16 cellular contexts compared by ENCODE assay signal in genomic region chr20:48287552-48288170, GRCh38.
A peak's percentile ranks its signal among the peaks of the same experiment; 100 is the strongest.
DNase-seq lines count a peak whose midpoint lies in the region; ATAC-seq and TF ChIP-seq lines count a peak whose summit lies in the region.
"Had no signal": no experiment of that assay in that cellular context is flagged by ENCODE, and none has a peak within 500 bp of the region (broad histone marks: within the 10 kb centered on the region; RNA-seq: fewer than 3 reads in every experiment).

No MANE protein-coding gene starts in this region.

- peaks cover 3% of the 10 kb centered on the region for H3K27me3 Mint-ChIP-seq in glutamatergic neuron (ENCODE audit: unreplicated experiment)
- peaks cover 12% of the 10 kb centered on the region for H3K27me3 Mint-ChIP-seq in activated CD4-positive, alpha-beta memory T cell treated with anti-CD3 and anti-CD28 coated beads, Interleukin-2, amount 10 ng/mL, durations not matched to agents 7 days and 5 days

- peaks cover 7 to 12% (median 10%) of the 10 kb centered on the region in 11 experiments; a peak in 19 of 22 replicates for H3K9me3 ChIP-seq in BLaER1 treated with 17β-estradiol and CSF1 and Interleukin-3, amounts not matched to agents 10 nM and 100 nM (replicated peaks in 1 of 11)
- no peaks in the 10 kb centered on the region for H3K9me3 ChIP-seq in ascending aorta
- H3K9me3 ChIP-seq: right atrium auricular region, upper lobe of right lung had no signal

- ATAC-seq in GM21786 (IDR thresholded peaks at IDR 0.05; ENCODE audit: unreplicated experiment), result no peak
- ATAC-seq: activated naive CD8-positive, alpha-beta T cell treated with anti-CD3 and anti-CD28 coated beads, Interleukin-2, amount 50 U/mL, for 24 hours had no signal

- H3K4me3 Mint-ChIP-seq in glutamatergic neuron (ENCODE audit: unreplicated experiment), result no peak overlapping the region
- H3K4me3 Mint-ChIP-seq in activated CD4-positive, alpha-beta memory T cell treated with anti-CD3 and anti-CD28 coated beads, Interleukin-2, amount 10 ng/mL, durations not matched to agents 7 days and 5 days, result no peak overlapping the region
- H3K4me3 Mint-ChIP-seq: activated naive CD8-positive, alpha-beta T cell treated with anti-CD3 and anti-CD28 coated beads, Interleukin-2, amount 50 U/mL, for 24 hours had no signal

- intact Hi-C loops in ascending aorta (cut with DNase I), result no loop called here

- peaks cover 21 to 71% (median 45%) of the 10 kb centered on the region in 10 experiments for H3K4me1 ChIP-seq in BLaER1 treated with 17β-estradiol and CSF1 and Interleukin-3, amounts not matched to agents 10 nM and 100 nM
- H3K4me1 ChIP-seq in ascending aorta, result peaks cover 8 to 33% of the 10 kb centered on the region in 2 donors

- POLR2A ChIA-PET in activated CD4-positive, alpha-beta memory T cell treated with anti-CD3 and anti-CD28 coated beads, Interleukin-2, amount 10 ng/mL, durations not matched to agents 7 days and 5 days (lab: Charles Lee), result no interaction called here

- peaks cover 7% of the 10 kb centered on the region for H3K9me3 Mint-ChIP-seq in glutamatergic neuron (ENCODE audit: unreplicated experiment)
- no peaks in the 10 kb centered on the region for H3K9me3 Mint-ChIP-seq in activated CD4-positive, alpha-beta memory T cell treated with anti-CD3 and anti-CD28 coated beads, Interleukin-2, amount 10 ng/mL, durations not matched to agents 7 days and 5 days
- H3K9me3 Mint-ChIP-seq: activated naive CD8-positive, alpha-beta T cell treated with anti-CD3 and anti-CD28 coated beads, Interleukin-2, amount 50 U/mL, for 24 hours had no signal

- no peak overlapping the region for H3K4me3 ChIP-seq in BLaER1 treated with 17β-estradiol and CSF1 and Interleukin-3, amounts not matched to agents 10 nM and 100 nM
- H3K4me3 ChIP-seq in ascending aorta, result no peak overlapping the region
- H3K4me3 ChIP-seq: right atrium auricular region, upper lobe of right lung had no signal

- H3K4me2 ChIP-seq in BLaER1 treated with 17β-estradiol and CSF1 and Interleukin-3, amounts not matched to agents 10 nM and 100 nM, result peak overlapping the region in 8 of 11 experiments; percentile 20 to 71 (median 36); a peak in 15 of 22 replicates

- CTCF ChIA-PET in activated CD4-positive, alpha-beta memory T cell treated with anti-CD3 and anti-CD28 coated beads, Interleukin-2, amount 10 ng/mL, durations not matched to agents 7 days and 5 days (lab: Charles Lee), result no interaction called here

- H3K36me3 ChIP-seq in BLaER1 treated with 17β-estradiol and CSF1 and Interleukin-3, amounts not matched to agents 10 nM and 100 nM, result peaks cover 0 to 2% (median 0%) of the 10 kb centered on the region in 11 experiments; a peak in 1 of 22 replicates
- H3K36me3 ChIP-seq in ascending aorta, result no peaks in the 10 kb centered on the region
- H3K36me3 ChIP-seq: right atrium auricular region, upper lobe of right lung had no signal

- H3K27me3 ChIP-seq in BLaER1 treated with 17β-estradiol and CSF1 and Interleukin-3, amounts not matched to agents 10 nM and 100 nM, result no peaks in the 10 kb centered on the region
- H3K27me3 ChIP-seq in ascending aorta, result no peaks in the 10 kb centered on the region
- H3K27me3 ChIP-seq: right atrium auricular region, upper lobe of right lung had no signal

- peaks cover 5% of the 10 kb centered on the region for H3K36me3 Mint-ChIP-seq in glutamatergic neuron (ENCODE audit: unreplicated experiment)
- no peaks in the 10 kb centered on the region for H3K36me3 Mint-ChIP-seq in activated CD4-positive, alpha-beta memory T cell treated with anti-CD3 and anti-CD28 coated beads, Interleukin-2, amount 10 ng/mL, durations not matched to agents 7 days and 5 days (ENCODE audit: low read depth)

- H3K4me1 Mint-ChIP-seq in glutamatergic neuron (ENCODE audit: low read depth, unreplicated experiment), result peaks cover 53% of the 10 kb centered on the region
- H3K4me1 Mint-ChIP-seq in activated CD4-positive, alpha-beta memory T cell treated with anti-CD3 and anti-CD28 coated beads, Interleukin-2, amount 10 ng/mL, durations not matched to agents 7 days and 5 days, result no peaks in the 10 kb centered on the region
- H3K4me1 Mint-ChIP-seq: activated naive CD8-positive, alpha-beta T cell treated with anti-CD3 and anti-CD28 coated beads, Interleukin-2, amount 50 U/mL, for 24 hours had no signal

- DNase-seq in ascending aorta (ENCODE audit: low spot score in 2 of 2), result no peak
- DNase-seq in glutamatergic neuron, result no peak
- DNase-seq in smooth muscle cell of the brain vasculature (ENCODE audit: low read depth, low spot score), result peak; percentile 66
- DNase-seq in GM19240 (ENCODE audit: insufficient read length, low spot score), result no peak
- no peak for DNase-seq in stimulated activated naive CD4-positive, alpha-beta T cell treated with Interleukin-2 at 50 U/mL for 16 hours (lab: John Stamatoyannopoulos, UW)
- no peak for DNase-seq in activated CD4-positive, alpha-beta memory T cell treated with anti-CD3 and anti-CD28 coated beads, Interleukin-2, amount 10 ng/mL, durations not matched to agents 7 days and 5 days
- DNase-seq: activated CD4-positive, alpha-beta T cell treated with anti-CD3 and anti-CD28 coated beads for 4 hours; activated naive CD8-positive, alpha-beta T cell treated with anti-CD3 and anti-CD28 coated beads, Interleukin-2, amount 50 U/mL, for 24 hours; effector CD4-positive, alpha-beta T cell; NCI-H2081; NCI-H510A treated with DMSO at 0.1 percent for 48 hours; stimulated activated CD4-positive, alpha-beta T cell treated with anti-CD3 and anti-CD28 coated beads, Interleukin-15, amount 100 ng/mL, for 24 hours; upper lobe of right lung had no signal

- no peaks in the 10 kb centered on the region for H4K20me1 ChIP-seq in BLaER1 treated with 17β-estradiol and CSF1 and Interleukin-3, amounts not matched to agents 10 nM and 100 nM

- peak overlapping the region in 5 of 11 experiments; percentile 7 to 51 (median 40); a peak in 2 of 22 replicates for H3K9ac ChIP-seq in BLaER1 treated with 17β-estradiol and CSF1 and Interleukin-3, amounts not matched to agents 10 nM and 100 nM

- H3K27ac ChIP-seq in BLaER1 treated with 17β-estradiol and CSF1 and Interleukin-3, amounts not matched to agents 10 nM and 100 nM, result peak overlapping the region in 6 of 11 experiments; percentile 47 to 65 (median 54); a peak in 10 of 22 replicates
- peak overlapping the region; percentile 69 to 80 for H3K27ac ChIP-seq in ascending aorta
- H3K27ac ChIP-seq: right atrium auricular region had no signal

- H3K27ac Mint-ChIP-seq in glutamatergic neuron (ENCODE audit: unreplicated experiment), result peak overlapping the region; percentile 57
- no peak overlapping the region for H3K27ac Mint-ChIP-seq in activated CD4-positive, alpha-beta memory T cell treated with anti-CD3 and anti-CD28 coated beads, Interleukin-2, amount 10 ng/mL, durations not matched to agents 7 days and 5 days
- H3K27ac Mint-ChIP-seq: activated naive CD8-positive, alpha-beta T cell treated with anti-CD3 and anti-CD28 coated beads, Interleukin-2, amount 50 U/mL, for 24 hours had no signal

- no peak for TF ChIP-seq CTCF in ascending aorta (IDR thresholded peaks at IDR 0.05)
- TF ChIP-seq CTCF in glutamatergic neuron (IDR thresholded peaks at IDR 0.05; ENCODE audit: partially characterized antibody, unreplicated experiment), result no peak
